ENCODE assay signal across 1 cellular context in the genomic region with DNA sequence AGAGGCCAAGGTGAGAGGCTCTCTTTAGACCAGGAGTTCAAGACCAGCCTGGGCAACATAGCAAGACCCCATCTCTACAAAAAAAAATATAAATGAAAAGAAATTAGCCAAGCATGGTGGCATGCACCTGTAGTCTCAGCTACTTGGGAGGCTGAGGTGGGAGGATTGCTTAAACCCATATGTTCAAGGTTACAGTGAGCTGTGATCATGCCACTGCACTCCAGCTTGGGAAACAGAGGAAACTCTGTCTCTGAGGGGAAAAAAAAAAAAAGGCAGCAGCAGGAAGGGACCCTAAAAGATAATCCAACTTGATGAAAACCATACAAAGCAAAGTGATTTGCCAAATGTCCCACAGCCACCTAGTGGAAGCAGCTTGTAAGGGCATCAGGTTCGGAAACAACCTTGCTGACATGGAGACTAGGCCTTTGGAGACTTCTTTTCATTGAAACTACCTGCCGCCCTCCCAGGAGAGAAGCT.
TF ChIP-seq lines count a peak whose summit lies in the region.

No MANE protein-coding gene starts in this region.

TF ChIP-seq in K562, 482 proteins besides CTCF, POLR2A, EP300 and RAD21 (continued from another document):
- no peak for TF ChIP-seq ARID3A (IDR thresholded peaks at IDR 0.05; ENCODE audit: borderline replicate concordance, low read depth, low read length)
- no peak for TF ChIP-seq STAT5B (CRISPR knock-in tag; IDR thresholded peaks at IDR 0.05)
- TF ChIP-seq NFXL1 (CRISPR knock-in tag; IDR thresholded peaks at IDR 0.05) = no peak
- no peak for TF ChIP-seq SNIP1 (IDR thresholded peaks at IDR 0.05; ENCODE audit: low read depth)
- no peak for TF ChIP-seq BRF1 (IDR thresholded peaks at IDR 0.05; ENCODE audit: borderline replicate concordance, extremely low read depth, insufficient read length)
- no peak for TF ChIP-seq SRSF3 (IDR thresholded peaks at IDR 0.05; ENCODE audit: insufficient read depth, low read length)
- no peak for TF ChIP-seq ZNF717 (CRISPR knock-in tag; IDR thresholded peaks at IDR 0.05)
